ENCODE assay signal across 10 cellular contexts in genomic region chr4:40953253-40954118, GRCh38.
A peak's percentile ranks its signal among the peaks of the same experiment; 100 is the strongest.
DNase-seq lines count a peak whose midpoint lies in the region; FAIRE-seq and TF ChIP-seq lines count a peak whose summit lies in the region.
"Had no signal": no experiment of that assay in that cellular context is flagged by ENCODE, and none has a peak within 500 bp of the region (broad histone marks: within the 10 kb centered on the region; RNA-seq: fewer than 3 reads in every experiment).

No MANE protein-coding gene starts in this region.

- H3K36me3 ChIP-seq in endothelial cell of umbilical vein (ENCODE audit: control insufficient read depth in 2 of 2, extremely low read depth in 1 of 2, insufficient read depth in 2 of 2, low read length in 2 of 2), result peaks cover 0 to 2% of the 10 kb centered on the region in 2 experiments
- no peaks in the 10 kb centered on the region for H3K36me3 ChIP-seq in mesodermal cell (ENCODE audit: control insufficient read depth, insufficient read depth, low read length)
- H3K36me3 ChIP-seq in suprapubic skin, result no peaks in the 10 kb centered on the region
- H3K36me3 ChIP-seq: WERI-Rb-1 had no signal

- no peaks in the 10 kb centered on the region for H3K9me1 ChIP-seq in endothelial cell of umbilical vein (replicated peaks; ENCODE audit: control insufficient read depth, extremely low read depth, insufficient read depth, low read length)

- 75 to 84% methylated on average over 6 to 12 of the region's 13 CpGs for WGBS in mesodermal cell (ENCODE audit: insufficient coverage in 2 of 2), 2 experiments
- WGBS in suprapubic skin, result 60% methylated on average over 13 of the region's 13 CpGs

- CTCF ChIA-PET in endothelial cell of umbilical vein (lab: Charles Lee), result interaction anchor here (0.7 to 0.9 kb wide), 2 partner anchors 9 to 29 kb away, joined by 4 to 5 read pairs; no protein-coding TSS in a partner anchor

- H3K4me2 ChIP-seq in endothelial cell of umbilical vein (ENCODE audit: insufficient read depth, low read length), result no peak overlapping the region

- H3K27ac ChIP-seq in endothelial cell of umbilical vein (ENCODE audit: insufficient read depth, low read depth, low read length), result no peak overlapping the region
- H3K27ac ChIP-seq in mesodermal cell (ENCODE audit: low read depth, low read length, severe bottlenecking), result peak overlapping the region; percentile 32
- peak overlapping the region; percentile 36 for H3K27ac ChIP-seq in suprapubic skin
- H3K27ac ChIP-seq: WERI-Rb-1 had no signal

- dilution Hi-C loops in endothelial cell of umbilical vein (cut with MboI; ENCODE audit: extremely low pct_ligation_motif_present, low sequenced_read_pairs), result no loop called here

- no peaks in the 10 kb centered on the region for H3K27me3 ChIP-seq in endothelial cell of umbilical vein (ENCODE audit: control insufficient read depth in 2 of 2, insufficient read depth in 2 of 2, low read length in 2 of 2)
- H3K27me3 ChIP-seq in suprapubic skin, result no peaks in the 10 kb centered on the region

- no peak overlapping the region for H2AFZ ChIP-seq in endothelial cell of umbilical vein (ENCODE audit: low read depth, low read length)

- no peak for TF ChIP-seq POLR2A in endothelial cell of umbilical vein (IDR thresholded peaks at IDR 0.05; ENCODE audit: low read depth, low read length)
- TF ChIP-seq POLR2A in suprapubic skin (IDR thresholded peaks at IDR 0.05), result no peak

- TF ChIP-seq EP300 in suprapubic skin (IDR thresholded peaks at IDR 0.05), result no peak

- no peaks in the 10 kb centered on the region for H4K20me1 ChIP-seq in endothelial cell of umbilical vein (replicated peaks; ENCODE audit: control insufficient read depth, extremely low read depth, insufficient read depth, low read length)

- DNase-seq in Kasumi-1 (lab: John Stamatoyannopoulos, UW) (peak; percentile 5 to 16), endothelial cell of umbilical vein (ENCODE audit: low read depth, low spot score) (peak; percentile 16), suprapubic skin (ENCODE audit: low spot score in 2 of 2) (no peak), NCI-H146 treated with DMSO at 0.1 percent for 48 hours (lab: John Stamatoyannopoulos, UW; ENCODE audit: unreplicated experiment) (no peak), T-helper 2 cell (no peak)
- DNase-seq in activated CD4-positive, CD25-positive, alpha-beta regulatory T cell treated with anti-CD3 and anti-CD28 coated beads, Interleukin-2, amount 50 U/mL, for 72 hours, result no peak
- DNase-seq in activated CD4-positive, CD25-positive, alpha-beta regulatory T cell (lab: John Stamatoyannopoulos, UW), result no peak
- DNase-seq: NCI-H2081, WERI-Rb-1 had no signal

- H3K9me3 ChIP-seq in endothelial cell of umbilical vein (replicated peaks; ENCODE audit: control insufficient read depth, insufficient read depth, low read length) (no peaks in the 10 kb centered on the region), mesodermal cell (ENCODE audit: control insufficient read depth, low read length) (no peaks in the 10 kb centered on the region), suprapubic skin (no peaks in the 10 kb centered on the region)

- no TSS peak for BruUV-seq in endothelial cell of umbilical vein (replicated peaks; lab: Mats Ljungman, UMichigan)

- H3K4me1 ChIP-seq in endothelial cell of umbilical vein (ENCODE audit: control insufficient read depth, extremely low read depth, insufficient read depth, low read length) (peaks cover 5% of the 10 kb centered on the region), mesodermal cell (ENCODE audit: control insufficient read depth, insufficient read depth, low read length, poor library complexity, severe bottlenecking) (peaks cover 8% of the 10 kb centered on the region), suprapubic skin (peaks cover 19% of the 10 kb centered on the region)

- H3K79me2 ChIP-seq in endothelial cell of umbilical vein (ENCODE audit: control insufficient read depth, insufficient read depth, low read length), result peaks cover 12% of the 10 kb centered on the region

- POLR2A ChIA-PET in endothelial cell of umbilical vein (lab: Charles Lee), result interaction anchor here (0.7 kb wide), 1 partner anchor 124 kb away, joined by 3 read pairs; no protein-coding TSS in a partner anchor

- intact Hi-C loops in endothelial cell of umbilical vein (cut with micrococcal nuclease), result no loop called here

- TF ChIP-seq CTCF in endothelial cell of umbilical vein (IDR thresholded peaks at IDR 0.05; ENCODE audit: extremely low read depth in 1 of 2, insufficient read depth in 1 of 2, low read depth in 1 of 2, low read length in 2 of 2), result no peak
- no peak for TF ChIP-seq CTCF in suprapubic skin (IDR thresholded peaks at IDR 0.05)

- H3K9ac ChIP-seq in endothelial cell of umbilical vein (replicated peaks; ENCODE audit: extremely low read depth, insufficient read depth, low read length), result no peak overlapping the region

- no peak for FAIRE-seq in endothelial cell of umbilical vein (lab: Jason Lieb, UNC)

- H3K4me3 ChIP-seq in endothelial cell of umbilical vein (replicated peaks in 1 of 3; ENCODE audit: insufficient read depth in 1 of 3, low read depth in 1 of 3, low read length in 3 of 3), result no peak overlapping the region
- no peak overlapping the region for H3K4me3 ChIP-seq in mesodermal cell (ENCODE audit: extremely low read depth, insufficient read depth, low read length, poor library complexity, severe bottlenecking)
- no peak overlapping the region for H3K4me3 ChIP-seq in suprapubic skin

TF ChIP-seq in endothelial cell of umbilical vein, 7 proteins besides CTCF, POLR2A, EP300 and RAD21:
- TF ChIP-seq JUN (IDR thresholded peaks at IDR 0.05; ENCODE audit: borderline replicate concordance, insufficient read depth, insufficient read length, low read depth) (no peak), MAX (IDR thresholded peaks at IDR 0.05; ENCODE audit: insufficient read depth, insufficient read length) (no peak), MYC (IDR thresholded peaks at IDR 0.05; ENCODE audit: low read depth, low read length) (no peak)

Comparison
In these comparisons a context has a peak if more than half of its experiments do, and no peak if none do; other contexts are left out.
1. DNase-seq: peak in Kasumi-1 (2 of 2) and endothelial cell of umbilical vein (single experiment); none in suprapubic skin (0 of 2), activated CD4-positive, CD25-positive, alpha-beta regulatory T cell treated with anti-CD3 and anti-CD28 coated beads, Interleukin-2, amount 50 U/mL, for 72 hours (single experiment), NCI-H146 treated with DMSO at 0.1 percent for 48 hours (single experiment), activated CD4-positive, CD25-positive, alpha-beta regulatory T cell (0 of 4) and T-helper 2 cell (0 of 5).